ENCODE assay signal across 11 cellular contexts in genomic region chr5:92930057-92930456, GRCh38.
"Had no signal": no experiment of that assay in that cellular context is flagged by ENCODE, and none has a peak within 500 bp of the region (broad histone marks: within the 10 kb centered on the region; RNA-seq: fewer than 3 reads in every experiment).

No MANE protein-coding gene starts in this region.

- H3K4me2 ChIP-seq: GM23338 had no signal

- H2AFZ ChIP-seq: GM23248, GM23338 had no signal

- DNase-seq: GM23248, GOT3, H7, H9, HCEC 1CT, HFFc6 had no signal

- H3K4me3 ChIP-seq: GM23248, GM23338, HAP-1 had no signal

- ATAC-seq: GM23338, HCT116 had no signal

- H3K36me3 ChIP-seq: HAP-1 had no signal

- H3K9ac ChIP-seq: GM23248 had no signal

- H3K4me1 ChIP-seq: HAP-1 had no signal

- H3K27ac ChIP-seq: GM23248 had no signal

- FAIRE-seq: H1, H54 had no signal

- H3K9me3 ChIP-seq: HAP-1 had no signal
